12 cellular contexts compared by ENCODE assay signal in genomic region chr20:20488388-20488787, GRCh38.
"Had no signal": no experiment of that assay in that cellular context is flagged by ENCODE, and none has a peak within 500 bp of the region (broad histone marks: within the 10 kb centered on the region; RNA-seq: fewer than 3 reads in every experiment).

No MANE protein-coding gene starts in this region.

- H3K27me3 ChIP-seq: gastrocnemius medialis, heart right ventricle, right atrium auricular region had no signal

- ATAC-seq: gastrocnemius medialis, heart right ventricle had no signal

- H3K4me1 ChIP-seq: heart right ventricle, right atrium auricular region had no signal

- H3K4me3 Mint-ChIP-seq: nephron progenitor cell had no signal

- H3K4me3 ChIP-seq: gastrocnemius medialis, heart right ventricle, right atrium auricular region had no signal

- H3K9me3 ChIP-seq: gastrocnemius medialis, right atrium auricular region had no signal

- H3K27ac ChIP-seq: gastrocnemius medialis, heart right ventricle, right atrium auricular region had no signal

- DNase-seq: activated CD8-positive, alpha-beta memory T cell treated with anti-CD3 and anti-CD28 coated beads, Interleukin-2, amount 50 U/mL, for 4 hours; activated gamma-delta T cell; caudate nucleus; erythroblast; gastrocnemius medialis; heart right ventricle; nephron progenitor cell; occipital lobe; stimulated activated CD4-positive, alpha-beta T cell treated with anti-CD3 and anti-CD28 coated beads, Interleukin-2, amount 100 ng/mL, for 48 hours; stimulated activated naive CD4-positive, alpha-beta T cell treated with Interleukin-2 at 50 U/mL for 16 hours; SW 1271 had no signal
